1 cellular context compared by ENCODE assay signal in genomic region chr18:48933578-48934399, GRCh38.
A peak's percentile ranks its signal among the peaks of the same experiment; 100 is the strongest.
TF ChIP-seq lines count a peak whose summit lies in the region.

No MANE protein-coding gene starts in this region.

TF ChIP-seq in HepG2, 621 proteins besides CTCF, POLR2A, EP300 and RAD21 (continued from another document):
- TF ChIP-seq, protein P1, sequence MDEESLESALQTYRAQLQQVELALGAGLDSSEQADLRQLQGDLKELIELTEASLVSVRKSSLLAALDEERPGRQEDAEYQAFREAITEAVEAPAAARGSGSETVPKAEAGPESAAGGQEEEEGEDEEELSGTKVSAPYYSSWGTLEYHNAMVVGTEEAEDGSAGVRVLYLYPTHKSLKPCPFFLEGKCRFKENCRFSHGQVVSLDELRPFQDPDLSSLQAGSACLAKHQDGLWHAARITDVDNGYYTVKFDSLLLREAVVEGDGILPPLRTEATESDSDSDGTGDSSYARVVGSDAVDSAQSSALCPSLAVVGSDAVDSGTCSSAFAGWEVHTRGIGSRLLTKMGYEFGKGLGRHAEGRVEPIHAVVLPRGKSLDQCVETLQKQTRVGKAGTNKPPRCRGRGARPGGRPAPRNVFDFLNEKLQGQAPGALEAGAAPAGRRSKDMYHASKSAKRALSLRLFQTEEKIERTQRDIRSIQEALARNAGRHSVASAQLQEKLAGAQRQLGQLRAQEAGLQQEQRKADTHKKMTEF (CRISPR knock-in tag; IDR thresholded peaks at IDR 0.05): 0 out of 2 replicates have a peak, but pooled peaks have one; percentile 4
- no peak for TF ChIP-seq THAP11 (CRISPR knock-in tag; IDR thresholded peaks at IDR 0.05)
